18 cellular contexts compared by ENCODE assay signal in the genomic region with DNA sequence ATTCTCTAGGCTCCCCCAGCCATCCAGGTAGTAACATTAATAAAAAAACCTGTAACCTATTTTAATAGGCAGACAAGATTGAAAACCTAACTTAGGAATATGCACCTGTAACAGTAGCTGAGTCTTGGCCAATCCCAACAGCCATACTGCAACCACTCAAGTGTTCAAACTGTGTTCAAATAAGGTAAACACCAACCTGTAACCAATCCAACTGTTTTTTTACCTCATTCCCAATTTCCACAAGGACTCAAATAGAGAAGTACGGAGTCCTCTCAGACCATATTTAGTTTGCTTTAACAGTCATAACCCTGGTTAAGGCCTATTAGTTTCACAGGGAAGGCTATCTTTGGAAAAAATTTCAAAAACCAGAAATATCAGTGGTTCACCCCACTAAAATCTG. TPM values are rescaled to one million over a fixed set of nuclear protein-coding genes. Genes with fewer than 3 reads are reported as not detected.
DNase-seq lines count a peak whose midpoint lies in the region; ATAC-seq, FAIRE-seq and TF ChIP-seq lines count a peak whose summit lies in the region.
"Had no signal": no experiment of that assay in that cellular context is flagged by ENCODE, and none has a peak within 500 bp of the region (broad histone marks: within the 10 kb centered on the region; RNA-seq: fewer than 3 reads in every experiment).

No MANE protein-coding gene starts in this region.

- H3K36me3 Mint-ChIP-seq in MCF 10A (ENCODE audit: insufficient read depth, unreplicated experiment) (no peaks in the 10 kb centered on the region), WTC11 (no peaks in the 10 kb centered on the region)
- H3K36me3 Mint-ChIP-seq: CD8-positive, alpha-beta T cell had no signal

- CTCF ChIA-PET in MCF 10A (lab: Yijun Ruan, JAX), result interaction anchor here (0.6 kb wide), 1 partner anchor 52 kb away, joined by 3 read pairs; no protein-coding TSS in a partner anchor
- CTCF ChIA-PET in WTC11 (lab: Charles Lee), result interaction anchor here (0.7 kb wide), 1 partner anchor 144 kb away, joined by 4 read pairs; no protein-coding TSS in a partner anchor

- H3K18ac ChIP-seq in neuronal stem cell (ENCODE audit: low read length), result no peak overlapping the region

- H2AFZ ChIP-seq in neuronal stem cell (ENCODE audit: low read length), result no peak overlapping the region
- H2AFZ ChIP-seq: GM23338 had no signal

- H3K27ac ChIP-seq in breast epithelium, result no peak overlapping the region
- no peak overlapping the region for H3K27ac ChIP-seq in left lung
- no peak overlapping the region for H3K27ac ChIP-seq in neuronal stem cell (replicated peaks; ENCODE audit: low read length)
- H3K27ac ChIP-seq: BLaER1 treated with 17β-estradiol and CSF1 and Interleukin-3, amounts not matched to agents 10 nM and 100 nM; HL-60 had no signal

- H3K9me3 ChIP-seq in breast epithelium (no peaks in the 10 kb centered on the region), left lung (no peaks in the 10 kb centered on the region), neuronal stem cell (replicated peaks in 1 of 2; ENCODE audit: control insufficient read depth in 2 of 2, insufficient read depth in 1 of 2, low read depth in 1 of 2, low read length in 2 of 2) (no peaks in the 10 kb centered on the region)
- H3K9me3 ChIP-seq: BLaER1 treated with 17β-estradiol and CSF1 and Interleukin-3, amounts not matched to agents 10 nM and 100 nM had no signal

- H3K9me3 Mint-ChIP-seq in MCF 10A (ENCODE audit: unreplicated experiment), result no peaks in the 10 kb centered on the region
- H3K9me3 Mint-ChIP-seq in WTC11, result no peaks in the 10 kb centered on the region
- H3K9me3 Mint-ChIP-seq: CD8-positive, alpha-beta T cell; GM23338 had no signal

- H3K36me3 ChIP-seq in breast epithelium, result no peaks in the 10 kb centered on the region
- H3K36me3 ChIP-seq in bronchial epithelial cell (ENCODE audit: control insufficient read depth, insufficient read depth, low read length), result no peaks in the 10 kb centered on the region
- no peaks in the 10 kb centered on the region for H3K36me3 ChIP-seq in left lung
- no peaks in the 10 kb centered on the region for H3K36me3 ChIP-seq in neuronal stem cell (replicated peaks in 1 of 2; ENCODE audit: control insufficient read depth in 2 of 2, insufficient read depth in 2 of 2, low read length in 2 of 2)
- H3K36me3 ChIP-seq: BLaER1 treated with 17β-estradiol and CSF1 and Interleukin-3, amounts not matched to agents 10 nM and 100 nM had no signal

- H3K4me3 ChIP-seq in breast epithelium (no peak overlapping the region), bronchial epithelial cell (ENCODE audit: low read depth, low read length) (no peak overlapping the region), left lung (no peak overlapping the region), neuronal stem cell (ENCODE audit: low read length in 2 of 2) (no peak overlapping the region)
- H3K4me3 ChIP-seq: BLaER1 treated with 17β-estradiol and CSF1 and Interleukin-3, amounts not matched to agents 10 nM and 100 nM; GM23338 had no signal

- H2BK120ac ChIP-seq in neuronal stem cell (ENCODE audit: low read depth, low read length), result no peak overlapping the region

- H3K27me3 Mint-ChIP-seq in MCF 10A (ENCODE audit: insufficient read depth, unreplicated experiment) (no peaks in the 10 kb centered on the region), WTC11 (ENCODE audit: low read depth) (no peaks in the 10 kb centered on the region; the same call in 1 of the 2 replicates)
- H3K27me3 Mint-ChIP-seq: B cell had no signal

- H3K27ac Mint-ChIP-seq in MCF 10A (ENCODE audit: low read depth, unreplicated experiment), result no peak overlapping the region
- H3K27ac Mint-ChIP-seq in WTC11, result no peak overlapping the region
- H3K27ac Mint-ChIP-seq: B cell; CD8-positive, alpha-beta T cell; GM23338 had no signal

- H3K27me3 ChIP-seq in breast epithelium (no peaks in the 10 kb centered on the region), bronchial epithelial cell (ENCODE audit: control insufficient read depth, insufficient read depth, low read length) (peaks cover 6% of the 10 kb centered on the region), left lung (no peaks in the 10 kb centered on the region), neuronal stem cell (ENCODE audit: control insufficient read depth in 3 of 3, insufficient read depth in 3 of 3, low read depth in 1 of 3, low read length in 3 of 3) (peaks cover 0 to 12% (median 0%) of the 10 kb centered on the region in 3 experiments)
- H3K27me3 ChIP-seq: BLaER1 treated with 17β-estradiol and CSF1 and Interleukin-3, amounts not matched to agents 10 nM and 100 nM had no signal

- H3K4me1 Mint-ChIP-seq in MCF 10A (ENCODE audit: insufficient read depth, unreplicated experiment), result peaks cover 10% of the 10 kb centered on the region
- H3K4me1 Mint-ChIP-seq in WTC11, result peaks cover 3% of the 10 kb centered on the region

- no CpG with 5 or more reads among the region's 1 CpG for WGBS in neuronal stem cell (ENCODE audit: extremely low coverage in 2 of 2, insufficient read length in 2 of 2, insufficient replicate concordance in 1 of 2), 2 donors

- BruUV-seq in MCF 10A (replicated peaks; lab: Mats Ljungman, UMichigan), result no TSS peak

- H3K4me3 Mint-ChIP-seq in MCF 10A (ENCODE audit: unreplicated experiment) (no peak overlapping the region), WTC11 (no peak overlapping the region)
- H3K4me3 Mint-ChIP-seq: B cell; CD8-positive, alpha-beta T cell; GM23338 had no signal

- H3K79me1 ChIP-seq in neuronal stem cell (ENCODE audit: low read depth, low read length), result no peaks in the 10 kb centered on the region

- H3K9ac ChIP-seq in neuronal stem cell (ENCODE audit: low read depth, low read length, poor library complexity), result no peak overlapping the region
- H3K9ac ChIP-seq: BLaER1 treated with 17β-estradiol and CSF1 and Interleukin-3, amounts not matched to agents 10 nM and 100 nM had no signal

- H4K91ac ChIP-seq in neuronal stem cell (ENCODE audit: low read depth, low read length, poor library complexity), result no peak overlapping the region

- H3K4me2 ChIP-seq in neuronal stem cell (ENCODE audit: insufficient read depth, low read length, poor library complexity, severe bottlenecking), result no peak overlapping the region
- H3K4me2 ChIP-seq: BLaER1 treated with 17β-estradiol and CSF1 and Interleukin-3, amounts not matched to agents 10 nM and 100 nM; GM23338 had no signal

- H3K4ac ChIP-seq in neuronal stem cell (ENCODE audit: low read length), result no peak overlapping the region

- TF ChIP-seq POLR2A in breast epithelium (IDR thresholded peaks at IDR 0.05), result no peak

- TF ChIP-seq CTCF in MCF 10A (IDR thresholded peaks at IDR 0.05; ENCODE audit: unreplicated experiment) (no peak), breast epithelium (IDR thresholded peaks at IDR 0.05) (no peak), bronchial epithelial cell (IDR thresholded peaks at IDR 0.05; ENCODE audit: insufficient read depth, low read length, severe bottlenecking) (no peak), left lung (IDR thresholded peaks at IDR 0.05) (no peak), WTC11 (IDR thresholded peaks at IDR 0.05) (no peak)

- intact Hi-C loops in MCF 10A (cut with micrococcal nuclease), result no loop called here
- intact Hi-C loops in breast epithelium (cut with DNase I; ENCODE audit: low total_unique reads), result no loop called here
- intact Hi-C loops in left lung (cut with DNase I), result no loop called here

- no peak for FAIRE-seq in bronchial epithelial cell (lab: Jason Lieb, UNC)
- FAIRE-seq: H54 had no signal

- POLR2A ChIA-PET in MCF 10A (lab: Yijun Ruan, JAX), result interaction anchor here (0.7 kb wide), 1 partner anchor 457 kb away, joined by 3 read pairs; no protein-coding TSS in a partner anchor
- POLR2A ChIA-PET in WTC11 (lab: Charles Lee), result no interaction called here

- H2BK15ac ChIP-seq in neuronal stem cell (ENCODE audit: low read length), result no peak overlapping the region

- ATAC-seq in left lung (peak; percentile 45), WTC11 (no peak)
- ATAC-seq: CD8-positive, alpha-beta T cell had no signal

- DNase-seq in MCF 10A (ENCODE audit: unreplicated experiment), result peak; percentile 19
- DNase-seq in breast epithelium (ENCODE audit: low spot score in 2 of 2), result no peak
- DNase-seq in bronchial epithelial cell (ENCODE audit: low read depth), result peak; percentile 14
- no peak for DNase-seq in left lung
- no peak for DNase-seq in inferior parietal cortex (ENCODE audit: extremely low spot score)
- no peak for DNase-seq in WTC11 (ENCODE audit: low spot score)
- no peak for DNase-seq in neuronal stem cell (ENCODE audit: low spot score)
- DNase-seq: Calu3; CD8-positive, alpha-beta T cell; DMS79 treated with DMSO at 0.1 percent for 48 hours; GF-D8; HCEC 1CT had no signal

- H3K14ac ChIP-seq in neuronal stem cell (ENCODE audit: low read length), result no peak overlapping the region

- no peak overlapping the region for H2BK5ac ChIP-seq in neuronal stem cell (ENCODE audit: low read length)

- no peak overlapping the region for H3K23ac ChIP-seq in neuronal stem cell (ENCODE audit: low read depth, low read length, poor library complexity)

- no peak overlapping the region for H4K8ac ChIP-seq in neuronal stem cell (ENCODE audit: low read depth, low read length)

- H3K4me1 ChIP-seq in breast epithelium (no peaks in the 10 kb centered on the region), left lung (peaks cover 0 to under 1% of the 10 kb centered on the region in 2 donors), neuronal stem cell (ENCODE audit: control insufficient read depth in 2 of 2, insufficient read depth in 1 of 2, low read depth in 1 of 2, low read length in 2 of 2) (no peaks in the 10 kb centered on the region)

- no peak overlapping the region for H2BK12ac ChIP-seq in neuronal stem cell (ENCODE audit: low read length)

- no peak overlapping the region for H2AK5ac ChIP-seq in neuronal stem cell (ENCODE audit: low read depth, low read length)

RNA-seq across cellular contexts. Expression of a gene that starts 40.4 kb away (rescaled TPM):
- not detected in 2 replicates for total RNA-seq in MCF 10A (2022)
- total RNA-seq in breast epithelium, result under 1 TPM; 0.16 to 0.33 (median 0.29) TPM
- under 0.01 TPM in 1 of 2 replicates, not detected in the other for total RNA-seq in bronchial epithelial cell
- total RNA-seq in left lung, result under 1 TPM; 0.34 to 0.70 TPM
- total RNA-seq in WTC11 (2021), result 0.98 to 1.4 TPM (median 1.4 TPM) in 3 replicates
- 2.5 TPM for polyA plus RNA-seq in neuronal stem cell (2013, experiment 1 of 2)
- polyA plus RNA-seq in neuronal stem cell (2013, experiment 2 of 2), result 2.5 TPM
- total RNA-seq: A172, Calu3 had no signal

RNA-seq across cellular contexts. Expression of a gene that starts 52.5 kb away (rescaled TPM):
- total RNA-seq in MCF 10A (2022) (6.4 and 7.4 TPM in 2 replicates), breast epithelium (10 to 100 TPM; 23.3 to 31.3 (median 31.2) TPM), bronchial epithelial cell (1.3 and 4.1 TPM in 2 replicates), left lung (1 to 10 TPM; 5.1 to 6.2 TPM), WTC11 (2021) (3.6 to 4.1 TPM (median 3.8 TPM) in 3 replicates)
- 12.5 TPM for polyA plus RNA-seq in neuronal stem cell (2013, experiment 1 of 2)
- polyA plus RNA-seq in neuronal stem cell (2013, experiment 2 of 2), result 11.8 TPM

Comparison
In these comparisons a context has a peak if more than half of its experiments do, and no peak if none do; other contexts are left out.
1. DNase-seq: peak in MCF 10A (single experiment) and bronchial epithelial cell (single experiment); none in breast epithelium (0 of 2), left lung (0 of 2), inferior parietal cortex (single experiment), WTC11 (single experiment) and neuronal stem cell (single experiment).